15 cellular contexts compared by ENCODE assay signal in genomic region chr19:5093297-5093858, GRCh38.
DNase-seq lines count a peak whose midpoint lies in the region; ATAC-seq and TF ChIP-seq lines count a peak whose summit lies in the region.
"Had no signal": no experiment of that assay in that cellular context is flagged by ENCODE, and none has a peak within 500 bp of the region (broad histone marks: within the 10 kb centered on the region; RNA-seq: fewer than 3 reads in every experiment).

No MANE protein-coding gene starts in this region.

- no peak for TF ChIP-seq CTCF in endodermal cell (conservative IDR thresholded peaks at IDR 0.05)
- no peak for TF ChIP-seq CTCF in neural cell (IDR thresholded peaks at IDR 0.05; ENCODE audit: poor library complexity, severe bottlenecking)
- TF ChIP-seq CTCF in CD4-positive, alpha-beta T cell (IDR thresholded peaks at IDR 0.05), result no peak

- H3K4me2 ChIP-seq in neural cell (ENCODE audit: low read length), result no peak overlapping the region

- H3K27ac ChIP-seq in endodermal cell (ENCODE audit: low read depth, low read length) (peak overlapping the region; percentile 95), neural cell (ENCODE audit: low read length) (peak overlapping the region; percentile 19)
- no peak overlapping the region for H3K27ac ChIP-seq in CD4-positive, alpha-beta T cell (ENCODE audit: low read depth, low read length)
- H3K27ac ChIP-seq: foreskin keratinocyte had no signal

- H3K36me3 Mint-ChIP-seq in endodermal cell (ENCODE audit: low read depth), result peaks cover 29% of the 10 kb centered on the region
- peaks cover 33% of the 10 kb centered on the region for H3K36me3 Mint-ChIP-seq in CD4-positive, alpha-beta T cell (ENCODE audit: low read depth)

- H3K9me3 Mint-ChIP-seq in endodermal cell, result peaks cover 6% of the 10 kb centered on the region
- H3K9me3 Mint-ChIP-seq in CD4-positive, alpha-beta T cell, result no peaks in the 10 kb centered on the region

- CTCF ChIA-PET in CD4-positive, alpha-beta T cell (lab: Charles Lee), result no interaction called here

- no peaks in the 10 kb centered on the region for H3K79me2 ChIP-seq in neural cell (replicated peaks; ENCODE audit: insufficient read depth, low read length)

- H3K9ac ChIP-seq in endodermal cell (ENCODE audit: extremely low read depth, low read length, poor library complexity, severe bottlenecking), result no peak overlapping the region
- H3K9ac ChIP-seq in neural cell (ENCODE audit: low read length), result peak overlapping the region; percentile 32

- H3K4me1 ChIP-seq in endodermal cell (ENCODE audit: control insufficient read depth, insufficient read depth, low read length), result peaks cover 10% of the 10 kb centered on the region
- H3K4me1 ChIP-seq: foreskin keratinocyte had no signal

- no peaks in the 10 kb centered on the region for H3K27me3 ChIP-seq in endodermal cell (ENCODE audit: control insufficient read depth, insufficient read depth, low read length, poor library complexity, severe bottlenecking)
- H3K27me3 ChIP-seq in neural cell (ENCODE audit: insufficient read depth, low read depth, low read length), result no peaks in the 10 kb centered on the region
- no peaks in the 10 kb centered on the region for H3K27me3 ChIP-seq in CD4-positive, alpha-beta T cell (ENCODE audit: control insufficient read depth, insufficient read depth, low read length)
- H3K27me3 ChIP-seq: foreskin keratinocyte had no signal

- no peaks in the 10 kb centered on the region for H4K20me1 ChIP-seq in neural cell (ENCODE audit: insufficient read depth)

- intact Hi-C loops in CD4-positive, alpha-beta T cell (cut with DNase I, micrococcal nuclease), result no loop called here

- no peaks in the 10 kb centered on the region for H3K9me2 ChIP-seq in neural cell (ENCODE audit: insufficient read depth, low read length)

- H3K27ac Mint-ChIP-seq in endodermal cell, result peak overlapping the region; percentile 55
- no peak overlapping the region for H3K27ac Mint-ChIP-seq in CD4-positive, alpha-beta T cell
- H3K27ac Mint-ChIP-seq: activated naive CD8-positive, alpha-beta T cell treated with anti-CD3 and anti-CD28 coated beads for 36 hours had no signal

- H3K27me3 Mint-ChIP-seq in endodermal cell (ENCODE audit: insufficient read depth), result no peaks in the 10 kb centered on the region
- no peaks in the 10 kb centered on the region for H3K27me3 Mint-ChIP-seq in CD4-positive, alpha-beta T cell
- H3K27me3 Mint-ChIP-seq: activated naive CD8-positive, alpha-beta T cell treated with anti-CD3 and anti-CD28 coated beads for 36 hours had no signal

- TF ChIP-seq RAD21 in neural cell (conservative IDR thresholded peaks at IDR 0.05), result no peak

- ATAC-seq in HG02588 (IDR thresholded peaks at IDR 0.05; ENCODE audit: unreplicated experiment), result no peak
- no peak for ATAC-seq in CD4-positive, alpha-beta T cell (ENCODE audit: poor library complexity)
- ATAC-seq: foreskin keratinocyte, WTC11 had no signal

- WGBS in endodermal cell (ENCODE audit: insufficient coverage in 1 of 2, insufficient read length in 1 of 2), 2 experiments, result 80 to 86% methylated on average over 28 to 29 of the region's 29 CpGs

- H2AFZ ChIP-seq in neural cell (ENCODE audit: low read depth, low read length), result no peak overlapping the region

- no peaks in the 10 kb centered on the region for H3F3A ChIP-seq in neural cell (ENCODE audit: insufficient read depth, low read length, poor library complexity, severe bottlenecking)

- DNase-seq in Ammon's horn (ENCODE audit: low spot score), result peak; percentile 44
- DNase-seq in NCI-H69 (lab: John Stamatoyannopoulos, UW), result peak; percentile 70
- DNase-seq in endodermal cell, result no peak
- DNase-seq in NOMO-1 (lab: John Stamatoyannopoulos, UW; ENCODE audit: unreplicated experiment in 2 of 2), result no peak
- no peak for DNase-seq in HK-2 (ENCODE audit: unreplicated experiment)
- no peak for DNase-seq in CD4-positive, alpha-beta T cell
- DNase-seq: activated naive CD8-positive, alpha-beta T cell treated with anti-CD3 and anti-CD28 coated beads for 36 hours; DMS153; foreskin keratinocyte; GOT3; NCI-H1048; NCI-H774 had no signal

- H3K4me3 Mint-ChIP-seq in endodermal cell, result no peak overlapping the region
- no peak overlapping the region for H3K4me3 Mint-ChIP-seq in CD4-positive, alpha-beta T cell
- H3K4me3 Mint-ChIP-seq: activated naive CD8-positive, alpha-beta T cell treated with anti-CD3 and anti-CD28 coated beads for 36 hours; WTC11 had no signal

- H3K9me3 ChIP-seq in endodermal cell (ENCODE audit: control insufficient read depth, low read length) (peaks cover 2% of the 10 kb centered on the region), neural cell (ENCODE audit: low read length) (no peaks in the 10 kb centered on the region)
- H3K9me3 ChIP-seq in CD4-positive, alpha-beta T cell (ENCODE audit: control insufficient read depth, low read length), result peaks cover 8% of the 10 kb centered on the region

- H3K36me3 ChIP-seq in endodermal cell (ENCODE audit: control insufficient read depth, insufficient read depth, low read length), result peaks cover 14% of the 10 kb centered on the region
- H3K36me3 ChIP-seq in neural cell (ENCODE audit: insufficient read depth, low read length), result no peaks in the 10 kb centered on the region

- peaks cover 17% of the 10 kb centered on the region for H3K4me1 Mint-ChIP-seq in endodermal cell
- no peaks in the 10 kb centered on the region for H3K4me1 Mint-ChIP-seq in CD4-positive, alpha-beta T cell (ENCODE audit: low read depth)
- H3K4me1 Mint-ChIP-seq: activated naive CD8-positive, alpha-beta T cell treated with anti-CD3 and anti-CD28 coated beads for 36 hours had no signal

- no peak for TF ChIP-seq EP300 in neural cell (conservative IDR thresholded peaks at IDR 0.05; ENCODE audit: poor library complexity, severe bottlenecking)

- H3K4me3 ChIP-seq in endodermal cell (ENCODE audit: low read length) (no peak overlapping the region), neural cell (ENCODE audit: low read length) (no peak overlapping the region)

- POLR2A ChIA-PET in CD4-positive, alpha-beta T cell (lab: Charles Lee), result no interaction called here

TF ChIP-seq in neural cell, 6 proteins besides CTCF, POLR2A, EP300 and RAD21:
- TF ChIP-seq POLR2AphosphoS5 (IDR thresholded peaks at IDR 0.05), result peak; percentile 7
- no peak for TF ChIP-seq REST (IDR thresholded peaks at IDR 0.05; ENCODE audit: borderline replicate concordance)
- no peak for TF ChIP-seq EZH2 (IDR thresholded peaks at IDR 0.05; ENCODE audit: borderline replicate concordance, insufficient read depth, low read length, poor library complexity, severe bottlenecking)
- no peak for TF ChIP-seq MXI1 (conservative IDR thresholded peaks at IDR 0.05; ENCODE audit: poor library complexity, severe bottlenecking)
- no peak for TF ChIP-seq TAF1 (IDR thresholded peaks at IDR 0.05; ENCODE audit: low read depth)
- TF ChIP-seq SMC3 (conservative IDR thresholded peaks at IDR 0.05; ENCODE audit: poor library complexity), result no peak
TF ChIP-seq in neural cell: peak in this region for 1.

Comparison
In these comparisons a context has a peak if more than half of its experiments do, and no peak if none do; other contexts are left out.
1. DNase-seq: peak in Ammon's horn (single experiment) and NCI-H69 (single experiment); none in endodermal cell (single experiment), NOMO-1 (0 of 2), HK-2 (single experiment) and CD4-positive, alpha-beta T cell (0 of 10).